Comparison of ENCODE assay signal across 9 cellular contexts in genomic region chr22:35539487-35539886, GRCh38.
DNase-seq lines count a peak whose midpoint lies in the region; ATAC-seq and TF ChIP-seq lines count a peak whose summit lies in the region.
"Had no signal": no experiment of that assay in that cellular context is flagged by ENCODE, and none has a peak within 500 bp of the region (broad histone marks: within the 10 kb centered on the region; RNA-seq: fewer than 3 reads in every experiment).

No MANE protein-coding gene starts in this region.

- H3K27me3 Mint-ChIP-seq in activated T-cell treated with anti-CD3 and anti-CD28 coated beads, Interleukin-2, amount 50 U/mL, for 24 hours = peaks cover 37% of the 10 kb centered on the region

- no peak for TF ChIP-seq CTCF in WERI-Rb-1 (IDR thresholded peaks at IDR 0.05; ENCODE audit: low read depth, low read length)
- TF ChIP-seq CTCF in GM13976 (IDR thresholded peaks at IDR 0.05; ENCODE audit: borderline replicate concordance, control extremely low read depth, extremely low read depth, insufficient read depth, missing control alignments) = no peak

- H3K4me3 Mint-ChIP-seq in activated T-cell treated with anti-CD3 and anti-CD28 coated beads, Interleukin-2, amount 50 U/mL, for 24 hours = peak overlapping the region; percentile 41
- H3K4me3 Mint-ChIP-seq: activated CD4-positive, alpha-beta memory T cell treated with anti-CD3 and anti-CD28 coated beads for 36 hours had no signal

- no peak for DNase-seq in activated T-cell treated with anti-CD3 and anti-CD28 coated beads, Interleukin-2, amount 50 U/mL, for 24 hours
- no peak for DNase-seq in activated T-cell treated with anti-CD3 and anti-CD28 coated beads for 4 hours
- no peak for DNase-seq in WERI-Rb-1
- DNase-seq in substantia nigra (lab: John Stamatoyannopoulos, UW) = no peak
- no peak for DNase-seq in GM13976 (ENCODE audit: low spot score)
- DNase-seq in GM19240 (ENCODE audit: insufficient read length, low spot score) = no peak

- in situ Hi-C loops in GM13976 (cut with MboI; ENCODE audit: low sequenced_read_pairs, unreplicated experiment) = no loop called here

- no peak for ATAC-seq in HG02798 (IDR thresholded peaks at IDR 0.05; ENCODE audit: poor library complexity, unreplicated experiment)

- H3K27me3 ChIP-seq in WERI-Rb-1 (ENCODE audit: insufficient read depth, low read depth, severe bottlenecking) = peaks cover 51% of the 10 kb centered on the region
- H3K27me3 ChIP-seq in iPS-18a (ENCODE audit: control insufficient read depth, insufficient read depth, low read length) = peaks cover 36% of the 10 kb centered on the region

- H3K27ac Mint-ChIP-seq in activated T-cell treated with anti-CD3 and anti-CD28 coated beads, Interleukin-2, amount 50 U/mL, for 24 hours = no peak overlapping the region
- H3K27ac Mint-ChIP-seq: activated CD4-positive, alpha-beta memory T cell treated with anti-CD3 and anti-CD28 coated beads for 36 hours had no signal

- peak overlapping the region; percentile 47 for H3K4me3 ChIP-seq in WERI-Rb-1 (ENCODE audit: low read depth, low read length)
- peak overlapping the region; percentile 44 for H3K4me3 ChIP-seq in iPS-18a (ENCODE audit: low read length)

- no peak overlapping the region for H3K9ac ChIP-seq in iPS-18a (ENCODE audit: low read length)

- H3K36me3 ChIP-seq in WERI-Rb-1 = no peaks in the 10 kb centered on the region
- H3K36me3 ChIP-seq in iPS-18a (ENCODE audit: control insufficient read depth, low read depth, low read length) = no peaks in the 10 kb centered on the region

- H3K27ac ChIP-seq in WERI-Rb-1 = no peak overlapping the region
- no peak overlapping the region for H3K27ac ChIP-seq in iPS-18a (ENCODE audit: low read length)
- peak overlapping the region; percentile 26 for H3K27ac ChIP-seq in substantia nigra (ENCODE audit: low read depth, low read length, poor library complexity, severe bottlenecking)

- H3K9me3 ChIP-seq in WERI-Rb-1 (ENCODE audit: severe bottlenecking) (no peaks in the 10 kb centered on the region), iPS-18a (ENCODE audit: control insufficient read depth, low read depth, low read length) (no peaks in the 10 kb centered on the region)

- no peaks in the 10 kb centered on the region for H3K9me3 Mint-ChIP-seq in activated T-cell treated with anti-CD3 and anti-CD28 coated beads, Interleukin-2, amount 50 U/mL, for 24 hours
- H3K9me3 Mint-ChIP-seq: activated CD4-positive, alpha-beta memory T cell treated with anti-CD3 and anti-CD28 coated beads for 36 hours had no signal

- peaks cover 7% of the 10 kb centered on the region for H3K4me1 ChIP-seq in iPS-18a (ENCODE audit: control insufficient read depth, low read depth, low read length)

- H3K36me3 Mint-ChIP-seq in activated T-cell treated with anti-CD3 and anti-CD28 coated beads, Interleukin-2, amount 50 U/mL, for 24 hours (ENCODE audit: low read depth) = no peaks in the 10 kb centered on the region
- H3K36me3 Mint-ChIP-seq: activated CD4-positive, alpha-beta memory T cell treated with anti-CD3 and anti-CD28 coated beads for 36 hours had no signal

- peaks cover 2% of the 10 kb centered on the region for H3K4me1 Mint-ChIP-seq in activated T-cell treated with anti-CD3 and anti-CD28 coated beads, Interleukin-2, amount 50 U/mL, for 24 hours (ENCODE audit: low read depth)
